ENCODE assay signal across 14 cellular contexts in the genomic region with DNA sequence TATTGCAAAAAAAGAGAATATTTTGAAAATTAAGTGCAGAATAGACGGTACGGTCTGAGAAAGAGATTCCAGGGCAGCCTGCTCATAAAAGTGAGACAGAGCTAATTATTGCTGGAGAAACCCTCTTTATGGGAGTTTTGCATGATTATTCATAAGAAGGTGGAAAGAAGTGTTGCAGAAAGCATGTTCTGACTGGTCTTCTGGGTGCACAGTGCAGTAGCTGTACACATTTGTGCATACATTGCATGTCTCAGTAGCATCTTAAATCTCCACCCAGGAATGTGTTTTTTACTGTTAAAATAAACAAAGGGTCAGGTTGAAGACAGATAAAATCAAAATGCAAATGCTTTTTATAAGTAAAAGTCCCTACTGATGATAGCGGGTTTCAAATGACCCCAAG.
A peak's percentile ranks its signal among the peaks of the same experiment; 100 is the strongest.
DNase-seq lines count a peak whose midpoint lies in the region; ATAC-seq and TF ChIP-seq lines count a peak whose summit lies in the region.
"Had no signal": no experiment of that assay in that cellular context is flagged by ENCODE, and none has a peak within 500 bp of the region (broad histone marks: within the 10 kb centered on the region; RNA-seq: fewer than 3 reads in every experiment).

No MANE protein-coding gene starts in this region.

- H3K27me3 ChIP-seq in tibial nerve, result no peaks in the 10 kb centered on the region
- H3K27me3 ChIP-seq: BLaER1, colonic mucosa, MG63, right atrium auricular region had no signal

- ATAC-seq in HG02840 (IDR thresholded peaks at IDR 0.05; ENCODE audit: low FRiP score, unreplicated experiment), result peak; percentile 90
- no peak for ATAC-seq in HG02759 (IDR thresholded peaks at IDR 0.05; ENCODE audit: unreplicated experiment)

- no peak overlapping the region for H3K27ac ChIP-seq in tibial nerve
- H3K27ac ChIP-seq: BLaER1, colonic mucosa, right atrium auricular region had no signal

- DNase-seq in stimulated activated CD4-positive, alpha-beta T cell treated with anti-CD3 and anti-CD28 coated beads, Interleukin-4, amount 100 ng/mL, for 24 hours, result peak; percentile 11
- DNase-seq in stimulated activated CD4-positive, alpha-beta T cell treated with anti-CD3 and anti-CD28 coated beads, Interleukin-4, amount 100 ng/mL, for 4 hours, result no peak
- DNase-seq in OCI-M1 (lab: John Stamatoyannopoulos, UW) (peak; percentile 42), GM10248 (ENCODE audit: extremely low spot score) (no peak), tibial nerve (ENCODE audit: low spot score in 2 of 2) (no peak), amniotic stem cell (lab: John Stamatoyannopoulos, UW) (no peak)
- DNase-seq: activated effector memory CD4-positive, alpha-beta T cell treated with Interleukin-2 at 50 U/mL for 16 hours; colonic mucosa; Right ventricle myocardium superior had no signal

- WGBS in tibial nerve, 2 donors, result 69 to 73% methylated on average over 3 of the region's 3 CpGs

- POLR2A ChIA-PET in GM10248 (lab: Yijun Ruan, JAX), result no interaction called here

- H3K4me1 ChIP-seq in tibial nerve, result no peaks in the 10 kb centered on the region
- H3K4me1 ChIP-seq: BLaER1, colonic mucosa, right atrium auricular region had no signal

- H3K4me3 ChIP-seq in tibial nerve, result no peak overlapping the region
- H3K4me3 ChIP-seq: BLaER1, colonic mucosa had no signal

- no peaks in the 10 kb centered on the region for H3K36me3 ChIP-seq in tibial nerve
- H3K36me3 ChIP-seq: BLaER1, colonic mucosa, MG63, right atrium auricular region had no signal

- TF ChIP-seq POLR2A in tibial nerve (IDR thresholded peaks at IDR 0.05), result no peak

- peaks cover 0 to 8% (median 0%) of the 10 kb centered on the region in 4 donors for H3K9me3 ChIP-seq in tibial nerve
- H3K9me3 ChIP-seq: colonic mucosa, MG63 had no signal

- no peak for TF ChIP-seq CTCF in GM10248 (IDR thresholded peaks at IDR 0.05; ENCODE audit: control extremely low read depth, extremely low read depth, low read depth, missing control alignments)
- no peak for TF ChIP-seq CTCF in tibial nerve (IDR thresholded peaks at IDR 0.05)

- no peak for TF ChIP-seq EP300 in tibial nerve (IDR thresholded peaks at IDR 0.05)

- CTCF ChIA-PET in GM10248 (lab: Yijun Ruan, JAX), result interaction anchor here (0.8 to 1.2 kb wide), 2 partner anchors 11 to 1868 kb away, joined by 3 read pairs; no protein-coding TSS in a partner anchor

Comparison
In these comparisons a context has a peak if more than half of its experiments do, and no peak if none do; other contexts are left out.
1. DNase-seq: peak in stimulated activated CD4-positive, alpha-beta T cell treated with anti-CD3 and anti-CD28 coated beads, Interleukin-4, amount 100 ng/mL, for 24 hours (single experiment) and OCI-M1 (single experiment); none in stimulated activated CD4-positive, alpha-beta T cell treated with anti-CD3 and anti-CD28 coated beads, Interleukin-4, amount 100 ng/mL, for 4 hours (0 of 2), GM10248 (single experiment), tibial nerve (0 of 2) and amniotic stem cell (single experiment).